Comparison of ENCODE assay signal across 17 cellular contexts in genomic region chr13:92951273-92951820, GRCh38.
DNase-seq lines count a peak whose midpoint lies in the region; ATAC-seq and TF ChIP-seq lines count a peak whose summit lies in the region.
"Had no signal": no experiment of that assay in that cellular context is flagged by ENCODE, and none has a peak within 500 bp of the region (broad histone marks: within the 10 kb centered on the region; RNA-seq: fewer than 3 reads in every experiment).

No MANE protein-coding gene starts in this region.

- DNase-seq in cardiac muscle cell (ENCODE audit: low read depth in 1 of 2, low spot score in 1 of 2) = peak; percentile 25 to 54
- no peak for DNase-seq in left cardiac atrium
- DNase-seq in NCI-H69 (lab: John Stamatoyannopoulos, UW) = peak; percentile 24
- peak; percentile 43 for DNase-seq in glomerular visceral epithelial cell (ENCODE audit: extremely low spot score)
- DNase-seq in smooth muscle cell (lab: John Stamatoyannopoulos, UW; ENCODE audit: unreplicated experiment) = no peak
- no peak for DNase-seq in CD14-positive monocyte (ENCODE audit: low spot score)
- DNase-seq: Calu3, GF-D8, NCI-H1417, NCI-H2081, NCI-H446 treated with DMSO at 0.1 percent for 48 hours, Peyer's patch, SHP77 had no signal

- H3K27me3 ChIP-seq in cardiac muscle cell (no peaks in the 10 kb centered on the region), smooth muscle cell (ENCODE audit: low read depth) (no peaks in the 10 kb centered on the region)
- H3K27me3 ChIP-seq: Peyer's patch had no signal

- H3F3A ChIP-seq in smooth muscle cell (ENCODE audit: low read depth) = no peaks in the 10 kb centered on the region

- H3K9me3 ChIP-seq in cardiac muscle cell (ENCODE audit: low read depth) (no peaks in the 10 kb centered on the region), smooth muscle cell (replicated peaks; ENCODE audit: low read depth) (no peaks in the 10 kb centered on the region)
- H3K9me3 ChIP-seq: A549, Peyer's patch had no signal

- no peak for ATAC-seq in left cardiac atrium
- ATAC-seq in GM21390 (IDR thresholded peaks at IDR 0.05; ENCODE audit: unreplicated experiment) = no peak
- no peak for ATAC-seq in HG03159 (IDR thresholded peaks at IDR 0.05; ENCODE audit: unreplicated experiment)
- ATAC-seq: A549 had no signal

- no peak overlapping the region for H3K27ac Mint-ChIP-seq in CD14-positive monocyte
- H3K27ac Mint-ChIP-seq: IgD-negative memory B cell had no signal

- H3K27me3 Mint-ChIP-seq in CD14-positive monocyte (ENCODE audit: low read depth in 3 of 3) = no peaks in the 10 kb centered on the region
- H3K27me3 Mint-ChIP-seq: IgD-negative memory B cell had no signal

- TF ChIP-seq CTCF in cardiac muscle cell (IDR thresholded peaks at IDR 0.05; ENCODE audit: low read depth, low read length) (no peak), smooth muscle cell (IDR thresholded peaks at IDR 0.05; ENCODE audit: borderline replicate concordance, insufficient read depth, poor library complexity, severe bottlenecking) (no peak), CD14-positive monocyte (IDR thresholded peaks at IDR 0.05) (no peak)

- H3K4me2 ChIP-seq in smooth muscle cell = peak overlapping the region; percentile 48
- H3K4me2 ChIP-seq: A549 had no signal

- H3K27ac ChIP-seq in cardiac muscle cell (peak overlapping the region; percentile 32), smooth muscle cell (ENCODE audit: low read depth) (peak overlapping the region; percentile 20)
- H3K27ac ChIP-seq: A549, Peyer's patch had no signal

- no peak overlapping the region for H3K4me3 Mint-ChIP-seq in CD14-positive monocyte
- H3K4me3 Mint-ChIP-seq: IgD-negative memory B cell had no signal

- intact Hi-C loops in left cardiac atrium (cut with DNase I) = no loop called here
- intact Hi-C loops in CD14-positive monocyte (cut with micrococcal nuclease) = no loop called here

- H3K36me3 Mint-ChIP-seq in CD14-positive monocyte = no peaks in the 10 kb centered on the region
- H3K36me3 Mint-ChIP-seq: IgD-negative memory B cell had no signal

- peaks cover 12% of the 10 kb centered on the region for H3K4me1 ChIP-seq in cardiac muscle cell (ENCODE audit: low read depth)
- H3K4me1 ChIP-seq in smooth muscle cell (ENCODE audit: low read depth) = no peaks in the 10 kb centered on the region
- H3K4me1 ChIP-seq: A549, Peyer's patch had no signal

- H3K36me3 ChIP-seq in cardiac muscle cell = no peaks in the 10 kb centered on the region
- no peaks in the 10 kb centered on the region for H3K36me3 ChIP-seq in smooth muscle cell (ENCODE audit: low read depth)
- H3K36me3 ChIP-seq: Peyer's patch had no signal

- H3K9me3 Mint-ChIP-seq in CD14-positive monocyte = peaks cover 0 to 8% (median 4%) of the 10 kb centered on the region in 7 donors

- no peak overlapping the region for H3K9ac ChIP-seq in smooth muscle cell (ENCODE audit: low read depth)

- H3K79me2 ChIP-seq in smooth muscle cell (ENCODE audit: low read depth) = no peaks in the 10 kb centered on the region

- WGBS in smooth muscle cell (ENCODE audit: low lambda C conversion rate) = 40% methylated on average over 7 of the region's 7 CpGs

- H2AFZ ChIP-seq in smooth muscle cell (ENCODE audit: low read depth) = no peak overlapping the region

- H4K20me1 ChIP-seq in smooth muscle cell (ENCODE audit: low read depth) = no peaks in the 10 kb centered on the region

- H3K4me1 Mint-ChIP-seq in CD14-positive monocyte = no peaks in the 10 kb centered on the region
- H3K4me1 Mint-ChIP-seq: IgD-negative memory B cell had no signal

- no peak overlapping the region for H3K4me3 ChIP-seq in cardiac muscle cell
- H3K4me3 ChIP-seq in smooth muscle cell = no peak overlapping the region
- H3K4me3 ChIP-seq: A549, Peyer's patch had no signal

Comparison
In these comparisons a context has a peak if more than half of its experiments do, and no peak if none do; other contexts are left out.
1. DNase-seq: peak in cardiac muscle cell (2 of 2), NCI-H69 (single experiment) and glomerular visceral epithelial cell (single experiment); none in left cardiac atrium (single experiment), smooth muscle cell (single experiment) and CD14-positive monocyte (single experiment).